Comparison of ENCODE assay signal across 1 cellular context in genomic region chr14:76516884-76517283, GRCh38.
TF ChIP-seq lines count a peak whose summit lies in the region.

No MANE protein-coding gene starts in this region.

TF ChIP-seq in K562, 482 proteins besides CTCF, POLR2A, EP300 and RAD21 (continued from another document):
- TF ChIP-seq PBX2 (CRISPR knock-in tag; IDR thresholded peaks at IDR 0.05; ENCODE audit: low read depth), result no peak
- 0 out of 2 replicates have a peak, but pooled peaks have one; percentile 25 for TF ChIP-seq PBX2 (tag; conservative IDR thresholded peaks at IDR 0.05; ENCODE audit: low read depth)
- peak; percentile 20 for TF ChIP-seq MEIS2 (IDR thresholded peaks at IDR 0.05; ENCODE audit: partially characterized antibody)
- TF ChIP-seq ZBED1 (IDR thresholded peaks at IDR 0.05), result no peak
- no peak for TF ChIP-seq ZNF699 (CRISPR knock-in tag; IDR thresholded peaks at IDR 0.05; ENCODE audit: insufficient replicate concordance)
- no peak for TF ChIP-seq RHOXF2B (CRISPR knock-in tag; conservative IDR thresholded peaks at IDR 0.05)
- TF ChIP-seq IRF9 (tag; IDR thresholded peaks at IDR 0.05), result no peak
- no peak for TF ChIP-seq FIP1L1 (IDR thresholded peaks at IDR 0.05; ENCODE audit: low read depth, low read length, poor library complexity, severe bottlenecking)
- TF ChIP-seq ZNF740 (CRISPR knock-in tag; IDR thresholded peaks at IDR 0.05), result no peak
- no peak for TF ChIP-seq ZNF740 (tag; IDR thresholded peaks at IDR 0.05)
- no peak for TF ChIP-seq ZFX (CRISPR knock-in tag; IDR thresholded peaks at IDR 0.05)
- TF ChIP-seq FOXO4 (CRISPR knock-in tag; IDR thresholded peaks at IDR 0.05), result no peak
- no peak for TF ChIP-seq ZNF224 (CRISPR knock-in tag; IDR thresholded peaks at IDR 0.05)
- TF ChIP-seq CLOCK (CRISPR knock-in tag; IDR thresholded peaks at IDR 0.05; ENCODE audit: borderline replicate concordance), result no peak
- TF ChIP-seq ZNF24 (IDR thresholded peaks at IDR 0.05), result no peak
- TF ChIP-seq CXXC5 (CRISPR knock-in tag; IDR thresholded peaks at IDR 0.05), result no peak
- no peak for TF ChIP-seq ARID3B (CRISPR knock-in tag; IDR thresholded peaks at IDR 0.05; ENCODE audit: borderline replicate concordance)
- 0 out of 2 replicates have a peak, but pooled peaks have one; percentile 11 for TF ChIP-seq PKNOX1 (IDR thresholded peaks at IDR 0.05)
- TF ChIP-seq ZNF512 (tag; IDR thresholded peaks at IDR 0.05), result no peak
- TF ChIP-seq NFYB (IDR thresholded peaks at IDR 0.05; ENCODE audit: extremely low read depth, insufficient read length), result no peak
- TF ChIP-seq HMG20A (CRISPR knock-in tag; conservative IDR thresholded peaks at IDR 0.05), result no peak
- TF ChIP-seq ZZZ3 (IDR thresholded peaks at IDR 0.05), result no peak
- TF ChIP-seq SIN3A (IDR thresholded peaks at IDR 0.05; ENCODE audit: borderline replicate concordance in 2 of 2, control insufficient read depth in 1 of 2, low read depth in 2 of 2, low read length in 2 of 2), result no peak
